28 cellular contexts compared by ENCODE assay signal in the genomic region with DNA sequence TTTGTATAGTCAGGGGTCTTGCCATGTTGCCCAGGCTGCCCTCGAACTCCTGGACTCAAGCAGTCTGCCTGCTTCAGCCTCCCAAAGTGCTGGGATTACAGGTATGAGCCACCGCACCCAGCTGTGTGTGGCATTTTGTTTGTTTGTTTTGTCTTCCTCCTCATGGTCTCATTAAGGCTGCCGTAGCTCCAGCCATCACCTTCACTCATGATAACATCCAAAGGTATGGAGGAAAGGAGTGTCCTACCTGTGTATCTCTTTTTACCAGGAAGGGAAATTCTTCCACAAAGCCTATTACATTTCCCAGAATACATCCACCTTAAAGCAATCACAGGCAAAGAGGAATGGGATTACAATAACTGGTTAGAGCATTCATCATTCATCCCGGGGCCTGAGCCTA.
"Had no signal": no experiment of that assay in that cellular context is flagged by ENCODE, and none has a peak within 500 bp of the region (broad histone marks: within the 10 kb centered on the region; RNA-seq: fewer than 3 reads in every experiment).

No MANE protein-coding gene starts in this region.

- H3K79me2 ChIP-seq: hepatocyte had no signal

- H3K27me3 ChIP-seq: foreskin keratinocyte, gastroesophageal sphincter, heart left ventricle, hepatocyte, left lung had no signal

- H3K9me3 Mint-ChIP-seq: effector memory CD8-positive, alpha-beta T cell; immature natural killer cell; mesothelial cell of epicardium; naive thymus-derived CD8-positive, alpha-beta T cell had no signal

- H3K4me1 ChIP-seq: foreskin keratinocyte, gastroesophageal sphincter, left lung, lower lobe of right lung had no signal

- H3K4me2 ChIP-seq: hepatocyte had no signal

- H3K27ac ChIP-seq: coronary artery, epithelial cell of prostate, foreskin keratinocyte, gastroesophageal sphincter, heart left ventricle, hepatocyte, left lung, lower lobe of right lung had no signal

- H3K4me3 ChIP-seq: coronary artery, gastroesophageal sphincter, heart left ventricle, hepatocyte, left lung, lower lobe of right lung, mucosa of descending colon had no signal

- FAIRE-seq: colon, endometrium, frontal cortex, kidney had no signal

- H3K36me3 ChIP-seq: gastroesophageal sphincter, heart left ventricle, left lung, lower lobe of right lung had no signal

- H3K4me1 Mint-ChIP-seq: immature natural killer cell; mesothelial cell of epicardium; naive B cell; naive thymus-derived CD8-positive, alpha-beta T cell had no signal

- H3K27ac Mint-ChIP-seq: effector memory CD8-positive, alpha-beta T cell; endodermal cell; immature natural killer cell; mesothelial cell of epicardium; naive thymus-derived CD8-positive, alpha-beta T cell had no signal

- H3K36me3 Mint-ChIP-seq: immature natural killer cell; mesothelial cell of epicardium; naive B cell; naive thymus-derived CD8-positive, alpha-beta T cell had no signal

- DNase-seq: dermis blood vessel endothelial cell; effector CD8-positive, alpha-beta T cell; effector memory CD8-positive, alpha-beta T cell; endodermal cell; erythroblast; foreskin keratinocyte; heart left ventricle; hypothalamus; immature natural killer cell; islet precursor cell; kidney; kidney glomerular epithelial cell; left lung; left ventricle myocardium superior; lower lobe of right lung; mesenchymal stem cell; mucosa of descending colon; naive B cell; naive thymus-derived CD8-positive, alpha-beta T cell had no signal

- H3K9me3 ChIP-seq: gastroesophageal sphincter, lower lobe of right lung, mucosa of descending colon had no signal

- H2AFZ ChIP-seq: hepatocyte had no signal

- ATAC-seq: effector memory CD8-positive, alpha-beta T cell; esophagus mucosa; foreskin keratinocyte; gastroesophageal sphincter; heart left ventricle; left lung; left ventricle myocardium superior; lower lobe of right lung; mucosa of descending colon; naive thymus-derived CD8-positive, alpha-beta T cell had no signal

- H3K4me3 Mint-ChIP-seq: effector memory CD8-positive, alpha-beta T cell; endodermal cell; immature natural killer cell; mesothelial cell of epicardium; naive B cell; naive thymus-derived CD8-positive, alpha-beta T cell had no signal
